Comparison of ENCODE assay signal across 20 cellular contexts in genomic region chr6:24428615-24429014, GRCh38. TPM values are rescaled to one million over a fixed set of nuclear protein-coding genes. Genes with fewer than 3 reads are reported as not detected.
A peak's percentile ranks its signal among the peaks of the same experiment; 100 is the strongest.
DNase-seq lines count a peak whose midpoint lies in the region; ATAC-seq and TF ChIP-seq lines count a peak whose summit lies in the region.
"Had no signal": no experiment of that assay in that cellular context is flagged by ENCODE, and none has a peak within 500 bp of the region (broad histone marks: within the 10 kb centered on the region; RNA-seq: fewer than 3 reads in every experiment).

No MANE protein-coding gene starts in this region.

- H3K4me1 Mint-ChIP-seq in activated T-cell treated with anti-CD3 and anti-CD28 coated beads, Interleukin-2, amount 50 U/mL, for 24 hours (ENCODE audit: low read depth): no peaks in the 10 kb centered on the region
- H3K4me1 Mint-ChIP-seq in activated T-cell treated with anti-CD3 and anti-CD28 coated beads, Interleukin-2, amount 50 U/mL, for 4 hours (ENCODE audit: low read depth): no peaks in the 10 kb centered on the region
- H3K4me1 Mint-ChIP-seq in progenitor cell of endocrine pancreas (ENCODE audit: low read depth): peaks cover 5% of the 10 kb centered on the region

- no peaks in the 10 kb centered on the region for H3K27me3 ChIP-seq in prostate gland (replicated peaks; ENCODE audit: insufficient read depth)
- H3K27me3 ChIP-seq: esophagus muscularis mucosa had no signal

- no peaks in the 10 kb centered on the region for H3K9me3 ChIP-seq in prostate gland
- H3K9me3 ChIP-seq: esophagus muscularis mucosa had no signal

- no peaks in the 10 kb centered on the region for H3K9me3 Mint-ChIP-seq in activated T-cell treated with anti-CD3 and anti-CD28 coated beads, Interleukin-2, amount 50 U/mL, for 24 hours
- H3K9me3 Mint-ChIP-seq in activated T-cell treated with anti-CD3 and anti-CD28 coated beads, Interleukin-2, amount 50 U/mL, for 4 hours: no peaks in the 10 kb centered on the region
- H3K9me3 Mint-ChIP-seq in progenitor cell of endocrine pancreas (ENCODE audit: low read depth): no peaks in the 10 kb centered on the region
- H3K9me3 Mint-ChIP-seq: mesothelial cell of epicardium had no signal

- TF ChIP-seq POLR2A in prostate gland (IDR thresholded peaks at IDR 0.05): no peak

- H3K27me3 Mint-ChIP-seq in activated T-cell treated with anti-CD3 and anti-CD28 coated beads, Interleukin-2, amount 50 U/mL, for 24 hours: no peaks in the 10 kb centered on the region
- no peaks in the 10 kb centered on the region for H3K27me3 Mint-ChIP-seq in activated T-cell treated with anti-CD3 and anti-CD28 coated beads, Interleukin-2, amount 50 U/mL, for 4 hours (ENCODE audit: low read depth)
- no peaks in the 10 kb centered on the region for H3K27me3 Mint-ChIP-seq in progenitor cell of endocrine pancreas

- no peak for ATAC-seq in activated T-cell treated with anti-CD3 and anti-CD28 coated beads, Interleukin-2, amount 50 U/mL, for 4 hours
- no peak for ATAC-seq in GM19324 (IDR thresholded peaks at IDR 0.05; ENCODE audit: low FRiP score, unreplicated experiment)
- ATAC-seq in GM18517 (IDR thresholded peaks at IDR 0.05; ENCODE audit: unreplicated experiment): no peak

- peaks cover 0 to 2% of the 10 kb centered on the region in 2 donors for H3K36me3 ChIP-seq in prostate gland

- peak overlapping the region; percentile 3 for H3K27ac Mint-ChIP-seq in activated T-cell treated with anti-CD3 and anti-CD28 coated beads, Interleukin-2, amount 50 U/mL, for 24 hours
- H3K27ac Mint-ChIP-seq in progenitor cell of endocrine pancreas: peak overlapping the region; percentile 25

- no peak overlapping the region for H3K27ac ChIP-seq in prostate gland
- H3K27ac ChIP-seq: esophagus muscularis mucosa, VCaP had no signal

- H3K4me3 ChIP-seq in epithelial cell of esophagus (ENCODE audit: low read length) (no peak overlapping the region), prostate gland (no peak overlapping the region)
- H3K4me3 ChIP-seq: esophagus muscularis mucosa had no signal

- TF ChIP-seq CTCF in epithelial cell of esophagus (IDR thresholded peaks at IDR 0.05; ENCODE audit: insufficient read depth, low read depth, low read length, missing control alignments) (no peak), progenitor cell of endocrine pancreas (IDR thresholded peaks at IDR 0.05; ENCODE audit: unreplicated experiment) (no peak), prostate gland (IDR thresholded peaks at IDR 0.05) (no peak)

- no peak overlapping the region for H3K4me3 Mint-ChIP-seq in activated T-cell treated with anti-CD3 and anti-CD28 coated beads, Interleukin-2, amount 50 U/mL, for 24 hours
- no peak overlapping the region for H3K4me3 Mint-ChIP-seq in activated T-cell treated with anti-CD3 and anti-CD28 coated beads, Interleukin-2, amount 50 U/mL, for 4 hours
- H3K4me3 Mint-ChIP-seq in progenitor cell of endocrine pancreas (ENCODE audit: low read depth): no peak overlapping the region
- H3K4me3 Mint-ChIP-seq: mesothelial cell of epicardium had no signal

- DNase-seq in activated T-cell treated with anti-CD3 and anti-CD28 coated beads, Interleukin-2, amount 50 U/mL, for 24 hours: no peak
- no peak for DNase-seq in activated T-cell treated with anti-CD3 and anti-CD28 coated beads, Interleukin-2, amount 50 U/mL, for 4 hours
- DNase-seq in LHCN-M2 (ENCODE audit: low read depth): peak; percentile 52
- peak; percentile 81 for DNase-seq in epithelial cell of esophagus (ENCODE audit: low read depth)
- DNase-seq in progenitor cell of endocrine pancreas (ENCODE audit: low spot score, unreplicated experiment): no peak
- no peak for DNase-seq in prostate gland (ENCODE audit: low spot score)
- DNase-seq: ACHN; activated CD8-positive, alpha-beta memory T cell treated with anti-CD3 and anti-CD28 coated beads for 24 hours; activated gamma-delta T cell; cerebellar nuclear complex; DMS 273 treated with DMSO at 0.1 percent for 48 hours; NCI-H1105; NCI-H446; OCI-M1; small intestine had no signal

- intact Hi-C loops in prostate gland (cut with DNase I): no loop called here

- peaks cover 43% of the 10 kb centered on the region for H3K36me3 Mint-ChIP-seq in activated T-cell treated with anti-CD3 and anti-CD28 coated beads, Interleukin-2, amount 50 U/mL, for 24 hours (ENCODE audit: low read depth)
- H3K36me3 Mint-ChIP-seq in activated T-cell treated with anti-CD3 and anti-CD28 coated beads, Interleukin-2, amount 50 U/mL, for 4 hours (ENCODE audit: insufficient read depth): peaks cover 8% of the 10 kb centered on the region
- H3K36me3 Mint-ChIP-seq in progenitor cell of endocrine pancreas (ENCODE audit: insufficient read depth): peaks cover 16% of the 10 kb centered on the region

- WGBS in prostate gland: 79% methylated on average over 2 of the region's 2 CpGs

- H3K4me1 ChIP-seq in prostate gland (replicated peaks): no peaks in the 10 kb centered on the region
- H3K4me1 ChIP-seq: esophagus muscularis mucosa had no signal

RNA-seq across cellular contexts. Expression of gene MRS2, which starts 25.9 kb away (rescaled TPM):
- total RNA-seq in activated T-cell treated with anti-CD3 and anti-CD28 coated beads, Interleukin-2, amount 50 U/mL, for 4 hours: 10 to 100 TPM; 23.6 to 28.5 (median 25.0) TPM
- total RNA-seq in LHCN-M2 (2014; rRNA removed) (23.0 and 25.4 TPM in 2 replicates), progenitor cell of endocrine pancreas (49.4 and 57.6 TPM in 2 replicates), prostate gland (10 to 100 TPM; 27.1 to 27.5 TPM)
- 10.3 TPM for polyA plus RNA-seq in LHCN-M2 (2012)

Comparison
In these comparisons a context has a peak if more than half of its experiments do, and no peak if none do; other contexts are left out.
1. DNase-seq: peak in LHCN-M2 (single experiment) and epithelial cell of esophagus (single experiment); none in activated T-cell treated with anti-CD3 and anti-CD28 coated beads, Interleukin-2, amount 50 U/mL, for 24 hours (single experiment), activated T-cell treated with anti-CD3 and anti-CD28 coated beads, Interleukin-2, amount 50 U/mL, for 4 hours (single experiment), progenitor cell of endocrine pancreas (single experiment) and prostate gland (single experiment).